Comparison of ENCODE assay signal across 13 cellular contexts in genomic region chr15:58746174-58746573, GRCh38. TPM values are rescaled to one million over a fixed set of nuclear protein-coding genes. Genes with fewer than 3 reads are reported as not detected.
A peak's percentile ranks its signal among the peaks of the same experiment; 100 is the strongest.
DNase-seq lines count a peak whose midpoint lies in the region; ATAC-seq and TF ChIP-seq lines count a peak whose summit lies in the region.
"Had no signal": no experiment of that assay in that cellular context is flagged by ENCODE, and none has a peak within 500 bp of the region (broad histone marks: within the 10 kb centered on the region; RNA-seq: fewer than 3 reads in every experiment).

No MANE protein-coding gene starts in this region.

- CTCF ChIA-PET in CD4-positive, alpha-beta memory T cell (lab: Charles Lee; ENCODE audit: partially characterized antibody), result interaction anchor here (1.0 to 5.5 kb wide), 3 partner anchors 14 to 25 kb away, joined by 4 to 56 read pairs (median 4); partner anchors contain the start of gene MINDY2

- H3K4me2 ChIP-seq in KMS-11, result peak overlapping the region; percentile 68

- H3K27ac ChIP-seq in CD4-positive, alpha-beta memory T cell (ENCODE audit: low read depth, low read length), result no peak overlapping the region
- H3K27ac ChIP-seq in KMS-11, result no peak overlapping the region
- H3K27ac ChIP-seq: sigmoid colon, thoracic aorta had no signal

- no peak for ATAC-seq in GM21367 (IDR thresholded peaks at IDR 0.05; ENCODE audit: unreplicated experiment)
- ATAC-seq: foreskin keratinocyte had no signal

- peak overlapping the region in 1 of 7 donors; percentile 47 for H3K27ac Mint-ChIP-seq in CD4-positive, alpha-beta memory T cell
- H3K27ac Mint-ChIP-seq in brain (peak overlapping the region in 3 of 5 experiments; percentile 41 to 61 (median 58)), nephron progenitor cell (no peak overlapping the region)

- peaks cover 49 to 83% (median 63%) of the 10 kb centered on the region in 4 donors for H3K4me1 Mint-ChIP-seq in CD4-positive, alpha-beta memory T cell
- peaks cover 76% of the 10 kb centered on the region for H3K4me1 Mint-ChIP-seq in brain
- peaks cover 63% of the 10 kb centered on the region for H3K4me1 Mint-ChIP-seq in nephron progenitor cell

- H3K9me3 ChIP-seq in CD4-positive, alpha-beta memory T cell (ENCODE audit: control insufficient read depth in 1 of 2, low read length in 2 of 2), result no peaks in the 10 kb centered on the region
- H3K9me3 ChIP-seq: sigmoid colon, thoracic aorta had no signal

- no peaks in the 10 kb centered on the region for H3K27me3 Mint-ChIP-seq in CD4-positive, alpha-beta memory T cell
- H3K27me3 Mint-ChIP-seq in brain (peaks cover 6% of the 10 kb centered on the region), nephron progenitor cell (ENCODE audit: low read depth, poor library complexity) (no peaks in the 10 kb centered on the region)

- H3K27me3 ChIP-seq in CD4-positive, alpha-beta memory T cell (ENCODE audit: insufficient read depth, low read length), result no peaks in the 10 kb centered on the region
- H3K27me3 ChIP-seq in KMS-11 (ENCODE audit: insufficient read depth, low read depth), result no peaks in the 10 kb centered on the region
- H3K27me3 ChIP-seq: foreskin keratinocyte, sigmoid colon had no signal

- H3K9me3 Mint-ChIP-seq in CD4-positive, alpha-beta memory T cell, result peaks cover 0 to 2% (median 0%) of the 10 kb centered on the region in 8 donors
- H3K9me3 Mint-ChIP-seq in brain (peaks cover 0 to 3% (median 0%) of the 10 kb centered on the region in 5 experiments), nephron progenitor cell (no peaks in the 10 kb centered on the region)

- TF ChIP-seq CTCF in KMS-11 (conservative IDR thresholded peaks at IDR 0.05; ENCODE audit: low read depth, low read length) (no peak), brain (conservative IDR thresholded peaks at IDR 0.05) (no peak), nephron progenitor cell (IDR thresholded peaks at IDR 0.05) (no peak)

- no peak overlapping the region for H3K4me3 ChIP-seq in CD4-positive, alpha-beta memory T cell (ENCODE audit: low read length in 2 of 2)
- no peak overlapping the region for H3K4me3 ChIP-seq in KMS-11 (IDR thresholded peaks at IDR 0.05; ENCODE audit: insufficient read depth, low read depth, low read length)
- H3K4me3 ChIP-seq: sigmoid colon, thoracic aorta had no signal

- H2AFZ ChIP-seq in KMS-11 (ENCODE audit: low read depth), result no peak overlapping the region

- peaks cover 68% of the 10 kb centered on the region for H3K4me1 ChIP-seq in CD4-positive, alpha-beta memory T cell (ENCODE audit: insufficient read depth, low read length)
- H3K4me1 ChIP-seq in KMS-11 (ENCODE audit: low read depth, poor library complexity, severe bottlenecking), result peaks cover 47% of the 10 kb centered on the region

- peaks cover 6% of the 10 kb centered on the region; the same call in 1 of the 2 replicates for H4K20me1 ChIP-seq in KMS-11 (ENCODE audit: insufficient read depth)

- no peak for DNase-seq in CD4-positive, alpha-beta memory T cell
- DNase-seq in nephron progenitor cell (no peak), GM19240 (ENCODE audit: insufficient read length, low spot score) (no peak)
- no peak for DNase-seq in activated effector memory CD4-positive, alpha-beta T cell treated with Interleukin-2 at 50 U/mL for 16 hours
- DNase-seq: amniotic stem cell, cortex of kidney, DMS 273 treated with DMSO at 0.1 percent for 48 hours, foreskin keratinocyte, sigmoid colon had no signal

- no peak overlapping the region for H3K9ac ChIP-seq in KMS-11

- H3K4me3 Mint-ChIP-seq in CD4-positive, alpha-beta memory T cell, result peak overlapping the region in 6 of 8 donors; percentile 26 to 68 (median 60)
- H3K4me3 Mint-ChIP-seq in brain (peak overlapping the region; percentile 69 to 99 (median 82)), nephron progenitor cell (peak overlapping the region; percentile 28)

- peaks cover 0 to 15% of the 10 kb centered on the region in 2 donors for H3K36me3 Mint-ChIP-seq in CD4-positive, alpha-beta memory T cell
- H3K36me3 Mint-ChIP-seq in brain (no peaks in the 10 kb centered on the region), nephron progenitor cell (ENCODE audit: low read depth) (peaks cover 5% of the 10 kb centered on the region)

- no peaks in the 10 kb centered on the region for H3K36me3 ChIP-seq in CD4-positive, alpha-beta memory T cell (ENCODE audit: insufficient read depth, low read length)
- H3K36me3 ChIP-seq in KMS-11 (ENCODE audit: insufficient read depth), result no peaks in the 10 kb centered on the region
- H3K36me3 ChIP-seq: sigmoid colon, thoracic aorta had no signal

- POLR2A ChIA-PET in CD4-positive, alpha-beta memory T cell (lab: Charles Lee; ENCODE audit: partially characterized antibody), result interaction anchor here (0.7 to 4.6 kb wide), 2 partner anchors 14 to 25 kb away, joined by 3 to 119 read pairs; partner anchors contain the start of gene MINDY2

- peaks cover 79% of the 10 kb centered on the region for H3K79me2 ChIP-seq in KMS-11 (ENCODE audit: insufficient read depth, low read depth)

- intact Hi-C loops in CD4-positive, alpha-beta memory T cell (cut with micrococcal nuclease), result loop anchor here (5.0 kb wide), 2 partner anchors 119 to 241 kb away; partner anchors contain the start of gene RNF111

RNA-seq across cellular contexts. Expression of gene ADAM10, which starts 3.3 kb away (rescaled TPM):
- total RNA-seq in CD4-positive, alpha-beta memory T cell, result 100 to 1,000 TPM; 135 TPM
- polyA plus RNA-seq in CD4-positive, alpha-beta memory T cell, result 100 to 1,000 TPM; 129 to 258 TPM
- 24.7 TPM for polyA plus RNA-seq in brain (ENCODE audit: insufficient read depth, low read depth, low replicate concordance)

RNA-seq across cellular contexts. Expression of gene MINDY2, which starts 24.9 kb away (rescaled TPM):
- 10 to 100 TPM; 15.4 to 17.3 TPM for total RNA-seq in CD4-positive, alpha-beta memory T cell
- polyA plus RNA-seq in CD4-positive, alpha-beta memory T cell, result 10 to 100 TPM; 16.1 to 20.5 TPM
- 2.3 TPM for polyA plus RNA-seq in brain (ENCODE audit: insufficient read depth, low read depth, low replicate concordance)

Comparison
In these comparisons a context has a peak if more than half of its experiments do, and no peak if none do; other contexts are left out.
1. H3K4me3 Mint-ChIP-seq: peak in every context shown above with its lines; median percentile 82 in brain; 60 in CD4-positive, alpha-beta memory T cell; 28 in nephron progenitor cell.